Comparison of ENCODE assay signal across 23 cellular contexts in the genomic region with DNA sequence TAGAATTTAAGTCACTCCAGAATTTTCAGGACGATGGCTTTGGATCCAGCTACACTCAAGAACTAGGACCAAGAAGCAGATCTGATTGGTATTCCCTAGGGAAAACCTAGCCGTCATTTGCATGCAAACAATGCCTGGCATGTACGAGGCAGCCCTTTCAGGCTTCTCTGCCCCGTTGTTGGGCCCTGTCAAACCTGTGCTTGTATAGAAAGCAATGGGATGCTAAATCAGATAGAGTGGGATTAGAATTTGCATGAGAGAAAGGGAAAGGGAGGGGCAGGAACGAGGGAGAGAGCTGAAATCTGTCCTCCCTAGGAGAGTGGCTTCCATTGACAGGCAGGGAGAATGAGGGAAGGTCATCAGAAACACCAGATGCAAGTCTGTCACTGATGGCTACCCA. TPM values are rescaled to one million over a fixed set of nuclear protein-coding genes. Genes with fewer than 3 reads are reported as not detected.
DNase-seq lines count a peak whose midpoint lies in the region; ATAC-seq and TF ChIP-seq lines count a peak whose summit lies in the region.
"Had no signal": no experiment of that assay in that cellular context is flagged by ENCODE, and none has a peak within 500 bp of the region (broad histone marks: within the 10 kb centered on the region; RNA-seq: fewer than 3 reads in every experiment).

No MANE protein-coding gene starts in this region.

- H3K27me3 Mint-ChIP-seq in endodermal cell (ENCODE audit: insufficient read depth): peaks cover 2% of the 10 kb centered on the region
- H3K27me3 Mint-ChIP-seq: CD4-positive, alpha-beta T cell had no signal

- H2BK15ac ChIP-seq in mesendoderm (replicated peaks; ENCODE audit: low read depth): no peak overlapping the region

- H3K4me1 ChIP-seq in endodermal cell (ENCODE audit: control insufficient read depth, insufficient read depth, low read length) (no peaks in the 10 kb centered on the region), mesendoderm (ENCODE audit: control insufficient read depth, low read depth, low read length) (peaks cover 3% of the 10 kb centered on the region)
- H3K4me1 ChIP-seq: BE2C, Caco-2, Peyer's patch had no signal

- no peak overlapping the region for H3K4me2 ChIP-seq in mesendoderm (ENCODE audit: low read length)

- ATAC-seq in GM18498 (IDR thresholded peaks at IDR 0.05; ENCODE audit: unreplicated experiment) (no peak), GM19467 (IDR thresholded peaks at IDR 0.05; ENCODE audit: unreplicated experiment) (no peak)

- H3K18ac ChIP-seq in mesendoderm (ENCODE audit: low read length): no peak overlapping the region

- no peaks in the 10 kb centered on the region for H3K9me3 ChIP-seq in endodermal cell (ENCODE audit: control insufficient read depth, low read length)
- H3K9me3 ChIP-seq: BE2C, Caco-2, Peyer's patch had no signal

- H3K9me3 Mint-ChIP-seq in endodermal cell: no peaks in the 10 kb centered on the region
- H3K9me3 Mint-ChIP-seq: CD4-positive, alpha-beta T cell had no signal

- H3K9ac ChIP-seq in endodermal cell (ENCODE audit: extremely low read depth, low read length, poor library complexity, severe bottlenecking): no peak overlapping the region
- H3K9ac ChIP-seq in mesendoderm (ENCODE audit: low read length): no peak overlapping the region
- H3K9ac ChIP-seq: GM23248 had no signal

- WGBS in endodermal cell (ENCODE audit: insufficient coverage in 1 of 2, insufficient read length in 1 of 2), 2 experiments: 20 to 39% methylated on average over 5 of the region's 5 CpGs
- WGBS in mesendoderm (ENCODE audit: extremely low coverage, insufficient coverage, low lambda C conversion rate): no CpG with 5 or more reads among the region's 5 CpGs

- TF ChIP-seq CTCF in endodermal cell (conservative IDR thresholded peaks at IDR 0.05): no peak

- no peak overlapping the region for H3K27ac Mint-ChIP-seq in endodermal cell
- H3K27ac Mint-ChIP-seq: CD4-positive, alpha-beta T cell had no signal

- no peak overlapping the region for H3K27ac ChIP-seq in endodermal cell (ENCODE audit: low read depth, low read length)
- no peak overlapping the region for H3K27ac ChIP-seq in mesendoderm (ENCODE audit: low read depth, low read length)
- H3K27ac ChIP-seq in caudate nucleus (ENCODE audit: low read depth, low read length): no peak overlapping the region
- H3K27ac ChIP-seq: GM23248, Peyer's patch had no signal

- H2AK5ac ChIP-seq in mesendoderm (ENCODE audit: low read length): no peak overlapping the region

- H4K8ac ChIP-seq in mesendoderm (ENCODE audit: low read depth, low read length): no peak overlapping the region

- DNase-seq in H7 (peak; percentile 78), NCI-H1048 (lab: John Stamatoyannopoulos, UW) (peak; percentile 11), endodermal cell (peak; percentile 81), mesendoderm (peak; percentile 88), caudate nucleus (lab: John Stamatoyannopoulos, UW) (no peak)
- DNase-seq: BE2C; Caco-2; CD4-positive, alpha-beta T cell; DND-41; GM23248; KG1; NCI-H1092 treated with DMSO at 0.1 percent for 48 hours; NCI-H146; NCI-H2029; NCI-H748 treated with DMSO at 0.1 percent for 48 hours; Peyer's patch; T-helper 1 cell had no signal

- H3K36me3 ChIP-seq in H7 (replicated peaks; ENCODE audit: control insufficient read depth, insufficient read depth, low read length) (no peaks in the 10 kb centered on the region), endodermal cell (ENCODE audit: control insufficient read depth, insufficient read depth, low read length) (no peaks in the 10 kb centered on the region), mesendoderm (ENCODE audit: control insufficient read depth, insufficient read depth, low read length) (no peaks in the 10 kb centered on the region)
- H3K36me3 ChIP-seq: BE2C, Peyer's patch had no signal

- no peaks in the 10 kb centered on the region for H3K79me1 ChIP-seq in mesendoderm (ENCODE audit: low read length)

- peaks cover 5% of the 10 kb centered on the region for H3K4me1 Mint-ChIP-seq in endodermal cell

- H3K79me2 ChIP-seq in mesendoderm (ENCODE audit: control insufficient read depth, insufficient read depth, low read length): no peaks in the 10 kb centered on the region

- no peak overlapping the region for H2BK120ac ChIP-seq in mesendoderm (ENCODE audit: low read depth, low read length)

- no peak overlapping the region for H3K4ac ChIP-seq in mesendoderm (ENCODE audit: low read depth, low read length)

- H3K4me3 ChIP-seq in H7 (ENCODE audit: insufficient read depth, low read depth, low read length) (no peak overlapping the region), endodermal cell (ENCODE audit: low read length) (no peak overlapping the region), mesendoderm (ENCODE audit: low read length) (no peak overlapping the region)
- H3K4me3 ChIP-seq: GM23248, Peyer's patch had no signal

- H3K27me3 ChIP-seq in H7 (ENCODE audit: control insufficient read depth, insufficient read depth, low read length) (no peaks in the 10 kb centered on the region), endodermal cell (ENCODE audit: control insufficient read depth, insufficient read depth, low read length, poor library complexity, severe bottlenecking) (no peaks in the 10 kb centered on the region), mesendoderm (ENCODE audit: insufficient read depth, low read length, poor library complexity) (no peaks in the 10 kb centered on the region)
- H3K27me3 ChIP-seq: BE2C, Peyer's patch had no signal

- no peak overlapping the region for H3K23ac ChIP-seq in mesendoderm (ENCODE audit: low read length)

- no peak overlapping the region for H3K4me3 Mint-ChIP-seq in endodermal cell
- H3K4me3 Mint-ChIP-seq: CD4-positive, alpha-beta T cell had no signal

- no peaks in the 10 kb centered on the region for H3K36me3 Mint-ChIP-seq in endodermal cell (ENCODE audit: low read depth)

- H2BK5ac ChIP-seq in mesendoderm (ENCODE audit: low read length): no peak overlapping the region

- no peak overlapping the region for H3K56ac ChIP-seq in mesendoderm (ENCODE audit: low read length)

- no peak overlapping the region for H4K5ac ChIP-seq in mesendoderm (ENCODE audit: low read length)

RNA-seq across cellular contexts. Expression of a gene that starts 28.6 kb away (rescaled TPM):
- total RNA-seq in H7 (2014; rRNA removed; shearing (Covaris generic)): 20.7 and 26.7 TPM in 2 replicates
- total RNA-seq in endodermal cell: 1 to 10 TPM; 1.8 to 3.5 TPM
- 6.4 TPM for polyA plus RNA-seq in endodermal cell (2013, experiment 1 of 2)
- 6.9 TPM for polyA plus RNA-seq in endodermal cell (2013, experiment 2 of 2)
- 5.5 TPM for polyA plus RNA-seq in mesendoderm (2013, experiment 1 of 2)
- polyA plus RNA-seq in mesendoderm (2013, experiment 2 of 2): 5.2 TPM

RNA-seq across cellular contexts. Expression of a gene that starts 60.0 kb away (rescaled TPM):
- 0.10 TPM in 1 of 2 replicates, not detected in the other for total RNA-seq in H7 (2014; rRNA removed; shearing (Covaris generic))
- not detected for total RNA-seq in endodermal cell
- not detected for polyA plus RNA-seq in endodermal cell (2013, experiment 1 of 2)
- not detected for polyA plus RNA-seq in endodermal cell (2013, experiment 2 of 2)
- not detected for polyA plus RNA-seq in mesendoderm (2013, experiment 1 of 2)
- polyA plus RNA-seq in mesendoderm (2013, experiment 2 of 2): 0.03 TPM
- total RNA-seq: A673; CD4-positive, alpha-beta T cell; G401; GM23248; NCI-H460; OCI-LY7 had no signal
- polyA plus RNA-seq: GM23248 had no signal

Comparison
In these comparisons a context has a peak if more than half of its experiments do, and no peak if none do; other contexts are left out.
1. DNase-seq: peak in H7 (single experiment), NCI-H1048 (single experiment), endodermal cell (single experiment) and mesendoderm (single experiment); none in caudate nucleus (0 of 61).